Comparison of ENCODE assay signal across 21 cellular contexts in genomic region chr2:85251070-85251616, GRCh38.
DNase-seq lines count a peak whose midpoint lies in the region; ATAC-seq, FAIRE-seq and TF ChIP-seq lines count a peak whose summit lies in the region.
"Had no signal": no experiment of that assay in that cellular context is flagged by ENCODE, and none has a peak within 500 bp of the region (broad histone marks: within the 10 kb centered on the region; RNA-seq: fewer than 3 reads in every experiment).

No MANE protein-coding gene starts in this region.

- H3K9me3 Mint-ChIP-seq in nephron = no peaks in the 10 kb centered on the region
- no peaks in the 10 kb centered on the region for H3K9me3 Mint-ChIP-seq in stimulated activated memory B cell treated with anti-CD40 and anti-IgM and Interleukin-4, amounts not matched to agents 10 μg/mL and 1 μg/mL and 100 μg/mL, for 72 hours
- H3K9me3 Mint-ChIP-seq: CD4-positive, alpha-beta T cell had no signal

- DNase-seq in NCI-H1694 treated with DMSO at 0.1 percent for 48 hours (lab: John Stamatoyannopoulos, UW) = peak; percentile 58
- no peak for DNase-seq in NCI-H1694 (lab: John Stamatoyannopoulos, UW)
- DNase-seq in GM18507 (ENCODE audit: extremely low spot score, insufficient read length, low read depth) = no peak
- DNase-seq in WERI-Rb-1 = no peak
- DNase-seq in hepatic stellate cell (ENCODE audit: low spot score) = no peak
- DNase-seq: BE2C; Calu3; CD4-positive, alpha-beta T cell; DMS79 treated with DMSO at 0.1 percent for 48 hours; KBM-7; MV-4-11; NCI-H2081 treated with DMSO at 0.1 percent for 48 hours; OCI-M1; RPMI8226; SJCRH30 had no signal

- no peak for TF ChIP-seq CTCF in WERI-Rb-1 (IDR thresholded peaks at IDR 0.05; ENCODE audit: low read depth, low read length)
- no peak for TF ChIP-seq CTCF in nephron (IDR thresholded peaks at IDR 0.05; ENCODE audit: unreplicated experiment in 3 of 3)

- no peaks in the 10 kb centered on the region for H3K9me3 ChIP-seq in WERI-Rb-1 (ENCODE audit: severe bottlenecking)
- H3K9me3 ChIP-seq: BE2C, SJCRH30 had no signal

- peak overlapping the region; percentile 68 to 99 (median 91) for H3K27ac Mint-ChIP-seq in nephron
- no peak overlapping the region for H3K27ac Mint-ChIP-seq in stimulated activated memory B cell treated with anti-CD40 and anti-IgM and Interleukin-4, amounts not matched to agents 10 μg/mL and 1 μg/mL and 100 μg/mL, for 72 hours
- H3K27ac Mint-ChIP-seq: CD4-positive, alpha-beta T cell had no signal

- H3K4me3 ChIP-seq in WERI-Rb-1 (ENCODE audit: low read depth, low read length) = no peak overlapping the region
- H3K4me3 ChIP-seq: SJCRH30 had no signal

- H3K4me3 Mint-ChIP-seq in nephron = no peak overlapping the region
- H3K4me3 Mint-ChIP-seq in stimulated activated memory B cell treated with anti-CD40 and anti-IgM and Interleukin-4, amounts not matched to agents 10 μg/mL and 1 μg/mL and 100 μg/mL, for 72 hours = no peak overlapping the region
- H3K4me3 Mint-ChIP-seq: CD4-positive, alpha-beta T cell had no signal

- H3K36me3 ChIP-seq in WERI-Rb-1 = no peaks in the 10 kb centered on the region
- H3K36me3 ChIP-seq: BE2C, SJCRH30 had no signal

- no peak for ATAC-seq in stimulated activated memory B cell treated with anti-CD40 and anti-IgM and Interleukin-4, amounts not matched to agents 10 μg/mL and 1 μg/mL and 100 μg/mL, for 72 hours
- ATAC-seq in HG03135 (IDR thresholded peaks at IDR 0.05; ENCODE audit: unreplicated experiment) = no peak
- ATAC-seq: HCT116 had no signal

- no peaks in the 10 kb centered on the region for H3K27me3 ChIP-seq in WERI-Rb-1 (ENCODE audit: insufficient read depth, low read depth, severe bottlenecking)
- H3K27me3 ChIP-seq: BE2C, SJCRH30 had no signal

- peaks cover 93% of the 10 kb centered on the region for H3K4me1 Mint-ChIP-seq in nephron
- H3K4me1 Mint-ChIP-seq in stimulated activated memory B cell treated with anti-CD40 and anti-IgM and Interleukin-4, amounts not matched to agents 10 μg/mL and 1 μg/mL and 100 μg/mL, for 72 hours = no peaks in the 10 kb centered on the region

- FAIRE-seq in GM18507 (lab: Jason Lieb, UNC) = peak; percentile 52
- FAIRE-seq: G401.6 had no signal

- peak overlapping the region; percentile 86 for H3K27ac ChIP-seq in WERI-Rb-1
- H3K27ac ChIP-seq: 22Rv1, SJCRH30 had no signal

- H3K27me3 Mint-ChIP-seq in nephron (ENCODE audit: low read depth) = no peaks in the 10 kb centered on the region
- H3K27me3 Mint-ChIP-seq in stimulated activated memory B cell treated with anti-CD40 and anti-IgM and Interleukin-4, amounts not matched to agents 10 μg/mL and 1 μg/mL and 100 μg/mL, for 72 hours = peaks cover 8% of the 10 kb centered on the region
- H3K27me3 Mint-ChIP-seq: CD4-positive, alpha-beta T cell had no signal

- H3K36me3 Mint-ChIP-seq in nephron (ENCODE audit: low read depth) = no peaks in the 10 kb centered on the region
- H3K36me3 Mint-ChIP-seq in stimulated activated memory B cell treated with anti-CD40 and anti-IgM and Interleukin-4, amounts not matched to agents 10 μg/mL and 1 μg/mL and 100 μg/mL, for 72 hours = no peaks in the 10 kb centered on the region
